Comparison of ENCODE assay signal across 8 cellular contexts in the genomic region with DNA sequence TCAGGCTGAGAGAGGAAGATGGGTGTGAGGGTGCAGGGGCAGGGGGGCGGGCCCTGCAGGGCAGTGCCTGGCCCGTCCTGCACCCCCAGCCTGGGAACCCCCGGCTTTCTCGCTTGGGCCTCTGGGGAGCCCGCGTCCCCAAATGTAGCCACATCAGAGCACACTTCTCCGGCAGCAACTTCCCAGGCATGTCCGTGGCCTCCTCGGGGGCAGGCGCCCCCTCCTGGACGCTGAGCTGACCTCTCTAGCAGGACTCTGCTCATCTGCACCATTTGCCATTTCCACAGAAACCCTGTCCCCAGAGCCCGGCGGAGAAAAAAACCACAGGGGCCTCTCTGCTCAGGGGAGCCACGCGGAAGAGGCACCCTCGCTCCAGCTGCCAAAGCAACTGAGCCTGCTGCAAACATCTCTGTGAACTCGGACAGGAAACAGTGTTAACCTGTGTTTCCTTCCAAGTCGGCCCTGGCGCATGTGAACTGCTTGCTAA.
DNase-seq lines count a peak whose midpoint lies in the region; ATAC-seq, FAIRE-seq and TF ChIP-seq lines count a peak whose summit lies in the region.

No MANE protein-coding gene starts in this region.

- no peak overlapping the region for H2AFZ ChIP-seq in OCI-LY3 (ENCODE audit: low read depth, low read length)
- no peak overlapping the region for H2AFZ ChIP-seq in K562 (ENCODE audit: low read depth, low read length)

- peaks cover 3% of the 10 kb centered on the region for H3K9me1 ChIP-seq in K562 (ENCODE audit: control insufficient read depth, insufficient read depth, low read length)

- in situ Hi-C loops in K562 (cut with MboI), result no loop called here

- H4K20me1 ChIP-seq in OCI-LY3 (ENCODE audit: insufficient read depth, low read length), result 0 out of 2 replicates have a peak, but pooled peaks cover 3% of the 10 kb centered on the region
- no peaks in the 10 kb centered on the region for H4K20me1 ChIP-seq in K562 (replicated peaks; ENCODE audit: control insufficient read depth, insufficient read depth, low read length)

- CTCF ChIA-PET in K562 (lab: Yijun Ruan, JAX; ENCODE audit: low intra/inter-chr PET ratio), result interaction anchor here (0.7 kb wide), 1 partner anchor 131 kb away, joined by 4 read pairs; no protein-coding TSS in a partner anchor

- TF ChIP-seq CTCF in OCI-LY3 (IDR thresholded peaks at IDR 0.05; ENCODE audit: low read depth, low read length) (peak; percentile 56), K562 (IDR thresholded peaks at IDR 0.05 in 2 of 3, conservative IDR thresholded peaks at IDR 0.05 in 1 of 3; ENCODE audit: insufficient read depth in 2 of 3, low read depth in 1 of 3, low read length in 3 of 3) (peak; percentile 47 to 65 (median 58))

- FAIRE-seq in K562 (lab: Jason Lieb, UNC), result no peak
- no peak for FAIRE-seq in RCC 7860 (lab: Jason Lieb, UNC)

- H3K9ac ChIP-seq in OCI-LY3 (ENCODE audit: low read length) (no peak overlapping the region), K562 (ENCODE audit: insufficient read depth in 1 of 2, low read depth in 2 of 2, low read length in 2 of 2) (no peak overlapping the region; a peak in 1 of 4 replicates)

- intact Hi-C loops in K562 (cut with micrococcal nuclease), result no loop called here

- ATAC-seq in GM21786 (IDR thresholded peaks at IDR 0.05; ENCODE audit: unreplicated experiment), result peak; percentile 50
- ATAC-seq in K562, result peak; percentile 85

- 76% methylated on average over 14 of the region's 19 CpGs for WGBS in K562 (ENCODE audit: insufficient coverage, low coverage, missing lambda C conversion rate)

- H3K27me3 ChIP-seq in OCI-LY3 (ENCODE audit: low read depth, low read length) (no peaks in the 10 kb centered on the region), K562 (ENCODE audit: control insufficient read depth in 2 of 2, insufficient read depth in 2 of 2, low read length in 2 of 2) (no peaks in the 10 kb centered on the region)

- H3K36me3 ChIP-seq in OCI-LY3 (replicated peaks; ENCODE audit: low read depth, low read length) (peaks cover 49% of the 10 kb centered on the region), K562 (ENCODE audit: control insufficient read depth, insufficient read depth, low read length) (peaks cover 70% of the 10 kb centered on the region; the same call in 1 of the 3 replicates)

- no peak for TF ChIP-seq EP300 in K562 (IDR thresholded peaks at IDR 0.05; ENCODE audit: low read length)

- no TSS peak for BruUV-seq in K562 (replicated peaks; lab: Mats Ljungman, UMichigan)

- H3K4me3 ChIP-seq in OCI-LY3 (ENCODE audit: low read length), result no peak overlapping the region
- no peak overlapping the region for H3K4me3 ChIP-seq in K562

- DNase-seq in GF-D8 (lab: John Stamatoyannopoulos, UW) (peak; percentile 90), K562 (ENCODE audit: extremely low read depth in 1 of 4, low spot score in 3 of 4) (peak; percentile 34 to 64 (median 54)), myocyte (ENCODE audit: low read depth) (peak; percentile 21), GDM1 (lab: John Stamatoyannopoulos, UW) (no peak), RCC 7860 (ENCODE audit: low spot score) (no peak), NCI-H510A treated with DMSO at 0.1 percent for 48 hours (lab: John Stamatoyannopoulos, UW) (no peak)

- no peak for TF ChIP-seq RAD21 in K562 (CRISPR knock-in tag; conservative IDR thresholded peaks at IDR 0.05 in 1 of 2, IDR thresholded peaks at IDR 0.05 in 1 of 2)

- TF ChIP-seq POLR2A in K562 (conservative IDR thresholded peaks at IDR 0.05), result no peak

- H3K79me2 ChIP-seq in OCI-LY3 (ENCODE audit: low read length), result no peaks in the 10 kb centered on the region
- no peaks in the 10 kb centered on the region for H3K79me2 ChIP-seq in K562 (ENCODE audit: control insufficient read depth, insufficient read depth, low read length)

- POLR2A ChIA-PET in K562 (lab: Yijun Ruan, JAX), result no interaction called here

- H3K27ac ChIP-seq in OCI-LY3 (ENCODE audit: low read length) (peak overlapping the region; percentile 75; the same call in 1 of the 2 replicates), K562 (ENCODE audit: extremely low read depth, low read depth, low read length) (no peak overlapping the region)

- H3K4me2 ChIP-seq in OCI-LY3 (ENCODE audit: low read length), result peak overlapping the region; percentile 39; the same call in 1 of the 2 replicates
- no peak overlapping the region for H3K4me2 ChIP-seq in K562 (ENCODE audit: insufficient read depth, low read length)

- H3K9me3 ChIP-seq in OCI-LY3 (ENCODE audit: insufficient read depth, low read length), result peaks cover 16% of the 10 kb centered on the region; the same call in 1 of the 2 replicates
- H3K9me3 ChIP-seq in K562 (replicated peaks; ENCODE audit: control insufficient read depth, insufficient read depth, low read depth, low read length), result no peaks in the 10 kb centered on the region

- H3K4me1 ChIP-seq in OCI-LY3 (ENCODE audit: low read length), result peaks cover 57% of the 10 kb centered on the region
- H3K4me1 ChIP-seq in K562 (replicated peaks in 1 of 2; ENCODE audit: control insufficient read depth in 2 of 2, insufficient read depth in 2 of 2, low read length in 2 of 2), result peaks cover 0 to 46% of the 10 kb centered on the region in 2 experiments; a peak in 2 of 5 replicates

TF ChIP-seq in K562, 482 proteins besides CTCF, POLR2A, EP300 and RAD21:
- TF ChIP-seq, protein P1, sequence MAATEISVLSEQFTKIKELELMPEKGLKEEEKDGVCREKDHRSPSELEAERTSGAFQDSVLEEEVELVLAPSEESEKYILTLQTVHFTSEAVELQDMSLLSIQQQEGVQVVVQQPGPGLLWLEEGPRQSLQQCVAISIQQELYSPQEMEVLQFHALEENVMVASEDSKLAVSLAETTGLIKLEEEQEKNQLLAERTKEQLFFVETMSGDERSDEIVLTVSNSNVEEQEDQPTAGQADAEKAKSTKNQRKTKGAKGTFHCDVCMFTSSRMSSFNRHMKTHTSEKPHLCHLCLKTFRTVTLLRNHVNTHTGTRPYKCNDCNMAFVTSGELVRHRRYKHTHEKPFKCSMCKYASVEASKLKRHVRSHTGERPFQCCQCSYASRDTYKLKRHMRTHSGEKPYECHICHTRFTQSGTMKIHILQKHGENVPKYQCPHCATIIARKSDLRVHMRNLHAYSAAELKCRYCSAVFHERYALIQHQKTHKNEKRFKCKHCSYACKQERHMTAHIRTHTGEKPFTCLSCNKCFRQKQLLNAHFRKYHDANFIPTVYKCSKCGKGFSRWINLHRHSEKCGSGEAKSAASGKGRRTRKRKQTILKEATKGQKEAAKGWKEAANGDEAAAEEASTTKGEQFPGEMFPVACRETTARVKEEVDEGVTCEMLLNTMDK (IDR thresholded peaks at IDR 0.05; ENCODE audit: borderline replicate concordance, insufficient read depth, low read depth, low read length, poor library complexity, severe bottlenecking), result peak; percentile 49
- TF ChIP-seq, protein P2, sequence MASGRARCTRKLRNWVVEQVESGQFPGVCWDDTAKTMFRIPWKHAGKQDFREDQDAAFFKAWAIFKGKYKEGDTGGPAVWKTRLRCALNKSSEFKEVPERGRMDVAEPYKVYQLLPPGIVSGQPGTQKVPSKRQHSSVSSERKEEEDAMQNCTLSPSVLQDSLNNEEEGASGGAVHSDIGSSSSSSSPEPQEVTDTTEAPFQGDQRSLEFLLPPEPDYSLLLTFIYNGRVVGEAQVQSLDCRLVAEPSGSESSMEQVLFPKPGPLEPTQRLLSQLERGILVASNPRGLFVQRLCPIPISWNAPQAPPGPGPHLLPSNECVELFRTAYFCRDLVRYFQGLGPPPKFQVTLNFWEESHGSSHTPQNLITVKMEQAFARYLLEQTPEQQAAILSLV (tag; IDR thresholded peaks at IDR 0.05), result no peak
- TF ChIP-seq, protein P3, sequence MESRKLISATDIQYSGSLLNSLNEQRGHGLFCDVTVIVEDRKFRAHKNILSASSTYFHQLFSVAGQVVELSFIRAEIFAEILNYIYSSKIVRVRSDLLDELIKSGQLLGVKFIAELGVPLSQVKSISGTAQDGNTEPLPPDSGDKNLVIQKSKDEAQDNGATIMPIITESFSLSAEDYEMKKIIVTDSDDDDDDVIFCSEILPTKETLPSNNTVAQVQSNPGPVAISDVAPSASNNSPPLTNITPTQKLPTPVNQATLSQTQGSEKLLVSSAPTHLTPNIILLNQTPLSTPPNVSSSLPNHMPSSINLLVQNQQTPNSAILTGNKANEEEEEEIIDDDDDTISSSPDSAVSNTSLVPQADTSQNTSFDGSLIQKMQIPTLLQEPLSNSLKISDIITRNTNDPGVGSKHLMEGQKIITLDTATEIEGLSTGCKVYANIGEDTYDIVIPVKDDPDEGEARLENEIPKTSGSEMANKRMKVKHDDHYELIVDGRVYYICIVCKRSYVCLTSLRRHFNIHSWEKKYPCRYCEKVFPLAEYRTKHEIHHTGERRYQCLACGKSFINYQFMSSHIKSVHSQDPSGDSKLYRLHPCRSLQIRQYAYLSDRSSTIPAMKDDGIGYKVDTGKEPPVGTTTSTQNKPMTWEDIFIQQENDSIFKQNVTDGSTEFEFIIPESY (CRISPR knock-in tag; IDR thresholded peaks at IDR 0.05), result 0 out of 2 replicates have a peak, but pooled peaks have one; percentile 14
TF ChIP-seq in K562: peak in this region for 2.

Comparison
In these comparisons a context has a peak if more than half of its experiments do, and no peak if none do; other contexts are left out.
1. DNase-seq: peak in GF-D8 (single experiment), K562 (4 of 4) and myocyte (single experiment); none in GDM1 (single experiment), RCC 7860 (single experiment) and NCI-H510A treated with DMSO at 0.1 percent for 48 hours (single experiment).